20 cellular contexts compared by ENCODE assay signal in genomic region chr14:75141062-75141461, GRCh38. TPM values are rescaled to one million over a fixed set of nuclear protein-coding genes. Genes with fewer than 3 reads are reported as not detected.
A peak's percentile ranks its signal among the peaks of the same experiment; 100 is the strongest.
DNase-seq lines count a peak whose midpoint lies in the region; ATAC-seq and TF ChIP-seq lines count a peak whose summit lies in the region.
"Had no signal": no experiment of that assay in that cellular context is flagged by ENCODE, and none has a peak within 500 bp of the region (broad histone marks: within the 10 kb centered on the region; RNA-seq: fewer than 3 reads in every experiment).

No MANE protein-coding gene starts in this region.

- no peaks in the 10 kb centered on the region for H3K9me3 ChIP-seq in DOHH2 (ENCODE audit: control insufficient read depth, insufficient read depth, low read length)
- H3K9me3 ChIP-seq in neutrophil = no peaks in the 10 kb centered on the region
- H3K9me3 ChIP-seq in ovary = no peaks in the 10 kb centered on the region
- H3K9me3 ChIP-seq: BE2C, gastroesophageal sphincter, left lung, testis had no signal

- H3K9me2 ChIP-seq in DOHH2 (replicated peaks; ENCODE audit: control insufficient read depth, low read length) = no peaks in the 10 kb centered on the region

- no peak for TF ChIP-seq POLR2A in ovary (IDR thresholded peaks at IDR 0.05)

- H3K4me2 ChIP-seq in DOHH2 (ENCODE audit: low read length) = 0 out of 2 replicates have a peak overlapping the region, but pooled peaks have one; percentile 6

- no peaks in the 10 kb centered on the region for H3K9me3 Mint-ChIP-seq in activated naive CD8-positive, alpha-beta T cell treated with anti-CD3 and anti-CD28 coated beads, Interleukin-2, amount 10 ng/mL, durations not matched to agents 7 days and 5 days

- WGBS in ovary, 3 donors = 73 to 85% (median 75%) methylated on average over 2 of the region's 2 CpGs

- POLR2A ChIA-PET in activated naive CD8-positive, alpha-beta T cell treated with anti-CD3 and anti-CD28 coated beads, Interleukin-2, amount 10 ng/mL, durations not matched to agents 7 days and 5 days (lab: Charles Lee) = interaction anchor here (0.9 to 1.0 kb wide), 2 partner anchors 135 to 154 kb away, joined by 3 read pairs; no protein-coding TSS in a partner anchor

- peaks cover 44% of the 10 kb centered on the region for H3K4me1 Mint-ChIP-seq in activated naive CD8-positive, alpha-beta T cell treated with anti-CD3 and anti-CD28 coated beads, Interleukin-2, amount 10 ng/mL, durations not matched to agents 7 days and 5 days

- H3K4me3 Mint-ChIP-seq in activated naive CD8-positive, alpha-beta T cell treated with anti-CD3 and anti-CD28 coated beads, Interleukin-2, amount 10 ng/mL, durations not matched to agents 7 days and 5 days = peak overlapping the region; percentile 8

- H3K4me1 ChIP-seq in DOHH2 (ENCODE audit: control insufficient read depth, low read length) (peaks cover 37% of the 10 kb centered on the region), neutrophil (ENCODE audit: control insufficient read depth in 1 of 2, insufficient read depth in 1 of 2, low read depth in 1 of 2, low read length in 1 of 2) (peaks cover 33 to 34% of the 10 kb centered on the region in 2 experiments), ovary (ENCODE audit: insufficient read depth) (peaks cover 5% of the 10 kb centered on the region)
- H3K4me1 ChIP-seq: BE2C had no signal

- H3K27ac ChIP-seq in DOHH2 (ENCODE audit: low read depth, low read length) (no peak overlapping the region), neutrophil (peak overlapping the region; percentile 29), ovary (no peak overlapping the region)
- H3K27ac ChIP-seq: brain microvascular endothelial cell, left lung, WERI-Rb-1 had no signal

- H3K27ac Mint-ChIP-seq in activated naive CD8-positive, alpha-beta T cell treated with anti-CD3 and anti-CD28 coated beads, Interleukin-2, amount 10 ng/mL, durations not matched to agents 7 days and 5 days = peak overlapping the region; percentile 55

- TF ChIP-seq CTCF in DOHH2 (IDR thresholded peaks at IDR 0.05; ENCODE audit: low read depth, low read length, poor library complexity, severe bottlenecking) (no peak), neutrophil (IDR thresholded peaks at IDR 0.05) (no peak), ovary (IDR thresholded peaks at IDR 0.05) (no peak)

- intact Hi-C loops in ovary (cut with DNase I) = loop anchor here in 1 of 4 donors (10.0 kb wide), 1 partner anchor 344 kb away; no protein-coding TSS in a partner anchor

- DNase-seq in CD1c-positive myeloid dendritic cell (ENCODE audit: extremely low spot score) (peak; percentile 38), HT-29 (ENCODE audit: low spot score) (no peak), HPDE6-E6E7 (ENCODE audit: extremely low spot score) (no peak), ovary (no peak)
- DNase-seq in activated naive CD8-positive, alpha-beta T cell treated with anti-CD3 and anti-CD28 coated beads, Interleukin-2, amount 10 ng/mL, durations not matched to agents 7 days and 5 days = no peak
- DNase-seq: activated naive CD4-positive, alpha-beta T cell treated with anti-CD3 and anti-CD28 coated beads, Interleukin-2, amount 50 U/mL, for 16 hours; BE2C; brain microvascular endothelial cell; dermis blood vessel endothelial cell; DMS79 treated with DMSO at 0.1 percent for 48 hours; left lung; NCI-H345; posterior cingulate gyrus; T-helper 1 cell; testis; WERI-Rb-1 had no signal

- H3K36me3 ChIP-seq in DOHH2 (ENCODE audit: control insufficient read depth, low read length) = peaks cover 22% of the 10 kb centered on the region; the same call in 1 of the 2 replicates
- H3K36me3 ChIP-seq in neutrophil = no peaks in the 10 kb centered on the region
- H3K36me3 ChIP-seq in ovary = no peaks in the 10 kb centered on the region

- H3K36me3 Mint-ChIP-seq in activated naive CD8-positive, alpha-beta T cell treated with anti-CD3 and anti-CD28 coated beads, Interleukin-2, amount 10 ng/mL, durations not matched to agents 7 days and 5 days = peaks cover 22% of the 10 kb centered on the region

- H3K4me3 ChIP-seq in DOHH2 (ENCODE audit: low read length) = no peak overlapping the region
- no peak overlapping the region for H3K4me3 ChIP-seq in neutrophil (ENCODE audit: low read depth in 1 of 2, low read length in 1 of 2)
- no peak overlapping the region for H3K4me3 ChIP-seq in ovary
- H3K4me3 ChIP-seq: gastroesophageal sphincter, left lung, testis had no signal

- peaks cover 3% of the 10 kb centered on the region; the same call in 1 of the 2 replicates for H3F3A ChIP-seq in DOHH2 (ENCODE audit: control insufficient read depth, insufficient read depth)

- peaks cover 36% of the 10 kb centered on the region for H3K79me2 ChIP-seq in DOHH2 (ENCODE audit: control insufficient read depth, low read length)

- peaks cover 8% of the 10 kb centered on the region for H4K20me1 ChIP-seq in DOHH2 (ENCODE audit: control insufficient read depth, insufficient read depth, low read depth, low read length)

- no peaks in the 10 kb centered on the region for H3K27me3 Mint-ChIP-seq in activated naive CD8-positive, alpha-beta T cell treated with anti-CD3 and anti-CD28 coated beads, Interleukin-2, amount 10 ng/mL, durations not matched to agents 7 days and 5 days

- ATAC-seq in activated naive CD8-positive, alpha-beta T cell treated with anti-CD3 and anti-CD28 coated beads, Interleukin-2, amount 10 ng/mL, durations not matched to agents 7 days and 5 days (ENCODE audit: low read depth) = no peak
- no peak for ATAC-seq in GM21367 (IDR thresholded peaks at IDR 0.05; ENCODE audit: unreplicated experiment)
- ATAC-seq: gastroesophageal sphincter, left lung had no signal

- no peak for TF ChIP-seq EP300 in ovary (IDR thresholded peaks at IDR 0.05)

- H3K27me3 ChIP-seq in DOHH2 (ENCODE audit: control insufficient read depth, low read length) (no peaks in the 10 kb centered on the region), neutrophil (no peaks in the 10 kb centered on the region), ovary (no peaks in the 10 kb centered on the region)
- H3K27me3 ChIP-seq: BE2C, brain microvascular endothelial cell, gastroesophageal sphincter, left lung, testis had no signal

RNA-seq across cellular contexts. Expression of gene NEK9, which starts 14.2 kb away (rescaled TPM):
- 100 to 1,000 TPM in 1 of 2 experiments, 10 to 100 TPM in 1; 95.2 to 104 TPM for total RNA-seq in activated naive CD8-positive, alpha-beta T cell treated with anti-CD3 and anti-CD28 coated beads, Interleukin-2, amount 10 ng/mL, durations not matched to agents 7 days and 5 days
- total RNA-seq in HT-29 (2014; rRNA removed; shearing (Covaris generic)) = 24.7 and 45.7 TPM in 2 replicates
- 100 to 1,000 TPM in 4 of 7 donors, 10 to 100 TPM in 3; 58.1 to 140 (median 117) TPM for total RNA-seq in ovary
- polyA plus RNA-seq in ovary = 100 to 1,000 TPM in 1 of 2 donors, 10 to 100 TPM in 1; 57.0 to 105 TPM

RNA-seq across cellular contexts. Expression of gene TMED10, which starts 35.4 kb away (rescaled TPM):
- total RNA-seq in activated naive CD8-positive, alpha-beta T cell treated with anti-CD3 and anti-CD28 coated beads, Interleukin-2, amount 10 ng/mL, durations not matched to agents 7 days and 5 days = 100 to 1,000 TPM; 149 to 154 TPM
- 136 and 148 TPM in 2 replicates for total RNA-seq in HT-29 (2014; rRNA removed; shearing (Covaris generic))
- 100 to 1,000 TPM; 172 to 446 (median 287) TPM for total RNA-seq in ovary
- polyA plus RNA-seq in ovary = 100 to 1,000 TPM; 164 to 315 TPM
